In the genomic region with DNA sequence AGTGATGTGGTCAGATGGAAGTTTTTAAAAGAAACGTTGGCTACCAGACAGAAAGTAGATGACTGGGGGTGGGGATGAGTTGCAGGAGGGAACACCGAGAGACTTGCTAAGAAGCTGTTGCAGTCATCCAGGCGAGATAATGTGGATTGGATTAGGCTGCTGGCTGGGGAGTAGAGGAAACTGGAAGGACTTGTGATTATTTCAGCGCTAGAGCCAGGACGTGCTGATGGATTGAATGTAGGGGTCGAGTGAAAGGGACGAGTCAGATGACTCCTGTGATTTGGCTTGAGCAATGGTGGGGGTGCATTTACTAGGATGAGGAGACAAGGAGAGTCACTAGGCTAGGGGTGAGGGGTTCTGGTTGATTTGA, we compare ENCODE assay signal across 12 cellular contexts.
DNase-seq lines count a peak whose midpoint lies in the region; ATAC-seq and TF ChIP-seq lines count a peak whose summit lies in the region.
"Had no signal": no experiment of that assay in that cellular context is flagged by ENCODE, and none has a peak within 500 bp of the region (broad histone marks: within the 10 kb centered on the region; RNA-seq: fewer than 3 reads in every experiment).

No MANE protein-coding gene starts in this region.

- no peak overlapping the region for H3K4me3 ChIP-seq in Caco-2 (ENCODE audit: low read depth, low read length)
- no peak overlapping the region for H3K4me3 ChIP-seq in adipocyte (ENCODE audit: low read length)
- H3K4me3 ChIP-seq in heart left ventricle, result no peak overlapping the region
- H3K4me3 ChIP-seq in retinal pigment epithelial cell (ENCODE audit: low read length), result no peak overlapping the region

- no peaks in the 10 kb centered on the region for H3K27me3 Mint-ChIP-seq in Caco-2 (ENCODE audit: insufficient read depth, unreplicated experiment)
- H3K27me3 Mint-ChIP-seq: activated CD4-positive, alpha-beta T cell treated with anti-CD3 and anti-CD28 coated beads, Interleukin-2, amount 10 ng/mL, durations not matched to agents 24 days and 14 days had no signal

- peak overlapping the region; percentile 3 for H3K27ac Mint-ChIP-seq in Caco-2 (ENCODE audit: unreplicated experiment)
- H3K27ac Mint-ChIP-seq: CD8-positive, alpha-beta T cell had no signal

- no peaks in the 10 kb centered on the region for H3K4me1 Mint-ChIP-seq in Caco-2 (ENCODE audit: low read depth, unreplicated experiment)

- H3K36me3 Mint-ChIP-seq in Caco-2 (ENCODE audit: insufficient read depth, unreplicated experiment), result peaks cover 14% of the 10 kb centered on the region

- ATAC-seq in heart left ventricle (peak; percentile 72 to 87 (median 77)), GM19467 (IDR thresholded peaks at IDR 0.05; ENCODE audit: unreplicated experiment) (no peak)
- ATAC-seq: CD8-positive, alpha-beta T cell had no signal

- no peaks in the 10 kb centered on the region for H3K9me3 Mint-ChIP-seq in Caco-2 (ENCODE audit: unreplicated experiment)

- DNase-seq in Caco-2, result no peak
- peak; percentile 57 for DNase-seq in adipocyte (ENCODE audit: low read depth)
- DNase-seq in heart left ventricle, result peak in 4 of 5 donors; percentile 34 to 74 (median 59)
- DNase-seq in retinal pigment epithelial cell (ENCODE audit: low read depth), result peak; percentile 77
- DNase-seq in NCI-H1694 treated with DMSO at 0.1 percent for 48 hours (lab: John Stamatoyannopoulos, UW), result no peak
- DNase-seq in NCI-H2107 treated with DMSO at 0.1 percent for 48 hours (lab: John Stamatoyannopoulos, UW; ENCODE audit: unreplicated experiment), result no peak
- DNase-seq in NCI-H2196 (lab: John Stamatoyannopoulos, UW; ENCODE audit: unreplicated experiment), result no peak
- DNase-seq: activated CD4-positive, alpha-beta T cell treated with anti-CD3 and anti-CD28 coated beads, Interleukin-2, amount 10 ng/mL, durations not matched to agents 24 days and 14 days; CD8-positive, alpha-beta T cell; glutamatergic neuron had no signal

- H3K9me3 ChIP-seq in Caco-2, result no peaks in the 10 kb centered on the region
- peaks cover 11% of the 10 kb centered on the region for H3K9me3 ChIP-seq in adipocyte (ENCODE audit: control insufficient read depth, low read length)
- H3K9me3 ChIP-seq in heart left ventricle, result peaks cover 0 to 14% (median 6%) of the 10 kb centered on the region in 12 donors
- H3K9me3 ChIP-seq: neutrophil had no signal

- 32 to 55% (median 41%) methylated on average over 7 of the region's 7 CpGs for WGBS in heart left ventricle, 4 donors

- no TSS peak for BruUV-seq in Caco-2 (replicated peaks; lab: Mats Ljungman, UMichigan)

- CTCF ChIA-PET in Caco-2 (lab: Charles Lee), result no interaction called here

- POLR2A ChIA-PET in Caco-2 (lab: Charles Lee), result no interaction called here

- H3K36me3 ChIP-seq in Caco-2 (ENCODE audit: control insufficient read depth, insufficient read depth, low read length), result no peaks in the 10 kb centered on the region
- peaks cover 21% of the 10 kb centered on the region for H3K36me3 ChIP-seq in adipocyte (ENCODE audit: control insufficient read depth, insufficient read depth, low read length, severe bottlenecking)
- H3K36me3 ChIP-seq in heart left ventricle, result peaks cover 0 to 52% (median 8%) of the 10 kb centered on the region in 9 donors

- H3K27me3 ChIP-seq in Caco-2 (replicated peaks; ENCODE audit: control insufficient read depth, insufficient read depth, low read length), result no peaks in the 10 kb centered on the region
- no peaks in the 10 kb centered on the region for H3K27me3 ChIP-seq in adipocyte (replicated peaks; ENCODE audit: control insufficient read depth, insufficient read depth, low read length)
- H3K27me3 ChIP-seq in heart left ventricle, result no peaks in the 10 kb centered on the region
- H3K27me3 ChIP-seq: neutrophil had no signal

- peak overlapping the region; percentile 20 for H3K9ac ChIP-seq in adipocyte (ENCODE audit: low read length)

- TF ChIP-seq POLR2A in heart left ventricle (IDR thresholded peaks at IDR 0.05), result no peak

- H3K4me3 Mint-ChIP-seq in Caco-2 (ENCODE audit: unreplicated experiment), result no peak overlapping the region
- H3K4me3 Mint-ChIP-seq: activated CD4-positive, alpha-beta T cell treated with anti-CD3 and anti-CD28 coated beads, Interleukin-2, amount 10 ng/mL, durations not matched to agents 24 days and 14 days; CD8-positive, alpha-beta T cell had no signal

- H3K4me1 ChIP-seq in Caco-2 (no peaks in the 10 kb centered on the region), adipocyte (ENCODE audit: control insufficient read depth, insufficient read depth, low read length) (peaks cover 32% of the 10 kb centered on the region), heart left ventricle (peaks cover 0 to 58% (median 29%) of the 10 kb centered on the region in 12 donors)

- no peak for TF ChIP-seq CTCF in Caco-2 (IDR thresholded peaks at IDR 0.05; ENCODE audit: insufficient read depth in 1 of 2, low read depth in 1 of 2, low read length in 1 of 2, severe bottlenecking in 1 of 2, unreplicated experiment in 1 of 2)
- no peak for TF ChIP-seq CTCF in heart left ventricle (IDR thresholded peaks at IDR 0.05)
- no peak for TF ChIP-seq CTCF in retinal pigment epithelial cell (conservative IDR thresholded peaks at IDR 0.05; ENCODE audit: low read depth, low read length)

- intact Hi-C loops in Caco-2 (cut with micrococcal nuclease; ENCODE audit: unreplicated experiment) (no loop called here), heart left ventricle (cut with DNase I) (loop anchor here in 1 of 10 donors (10.0 kb wide), 1 partner anchor 222 kb away; a partner anchor contains a TSS)

- H3K27ac ChIP-seq in heart left ventricle, result peak overlapping the region; percentile 11 to 76 (median 64)
- H3K27ac ChIP-seq: neutrophil had no signal

Comparison
In these comparisons a context has a peak if more than half of its experiments do, and no peak if none do; other contexts are left out.
1. DNase-seq: peak in adipocyte (single experiment), heart left ventricle (4 of 5) and retinal pigment epithelial cell (single experiment); none in Caco-2 (0 of 2), NCI-H1694 treated with DMSO at 0.1 percent for 48 hours (single experiment), NCI-H2107 treated with DMSO at 0.1 percent for 48 hours (single experiment) and NCI-H2196 (single experiment).